23 cellular contexts compared by ENCODE assay signal in the genomic region with DNA sequence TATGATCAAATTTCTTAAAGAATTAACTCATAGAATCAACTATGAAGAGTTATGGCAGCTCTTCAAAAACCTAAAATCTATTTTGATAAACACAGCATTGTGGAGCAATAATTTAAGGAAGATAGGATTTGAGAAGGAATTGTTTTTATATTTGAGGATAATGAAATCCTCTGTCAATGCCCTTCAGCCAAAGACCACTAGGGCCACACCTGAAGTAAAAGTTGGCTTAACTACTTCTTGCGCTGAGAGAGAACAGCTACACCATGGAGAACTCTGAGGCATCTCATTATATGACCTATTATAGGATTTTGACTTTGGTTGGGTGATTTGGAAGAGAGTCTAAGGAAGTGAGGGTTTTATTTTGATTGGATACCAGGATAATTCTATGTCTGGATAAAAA.
DNase-seq lines count a peak whose midpoint lies in the region; ATAC-seq and TF ChIP-seq lines count a peak whose summit lies in the region.
"Had no signal": no experiment of that assay in that cellular context is flagged by ENCODE, and none has a peak within 500 bp of the region (broad histone marks: within the 10 kb centered on the region; RNA-seq: fewer than 3 reads in every experiment).

No MANE protein-coding gene starts in this region.

- DNase-seq in GM23338 (ENCODE audit: low spot score) (peak; percentile 26), WTC11 (ENCODE audit: low spot score) (no peak), endodermal cell (no peak), coronary artery (ENCODE audit: low spot score) (no peak), GF-D8 (lab: John Stamatoyannopoulos, UW) (no peak), D341Med (ENCODE audit: low spot score) (no peak)
- DNase-seq: AML-193; Caco-2; Calu3; CD4-positive, alpha-beta T cell; CD8-positive, alpha-beta T cell; DMS 273 treated with DMSO at 0.1 percent for 48 hours; DMS153; DMS53; DMS79; DND-41; EL; GDM1 had no signal

- no peaks in the 10 kb centered on the region for H3K9me2 ChIP-seq in GM23338 (ENCODE audit: insufficient read depth)

- no peaks in the 10 kb centered on the region; the same call in 1 of the 2 replicates for H3K4me1 ChIP-seq in GM23338 (ENCODE audit: insufficient read depth)
- H3K4me1 ChIP-seq in endodermal cell (ENCODE audit: control insufficient read depth, insufficient read depth, low read length), result no peaks in the 10 kb centered on the region
- H3K4me1 ChIP-seq: A549; BLaER1 treated with 17β-estradiol and CSF1 and Interleukin-3, amounts not matched to agents 10 nM and 100 nM; Caco-2 had no signal

- no peaks in the 10 kb centered on the region for H3K9me3 Mint-ChIP-seq in GM23338
- no peaks in the 10 kb centered on the region for H3K9me3 Mint-ChIP-seq in WTC11
- no peaks in the 10 kb centered on the region for H3K9me3 Mint-ChIP-seq in endodermal cell
- H3K9me3 Mint-ChIP-seq: CD4-positive, alpha-beta T cell; CD8-positive, alpha-beta T cell had no signal

- no peaks in the 10 kb centered on the region for H3K9me3 ChIP-seq in endodermal cell (ENCODE audit: control insufficient read depth, low read length)
- H3K9me3 ChIP-seq: A549; BLaER1 treated with 17β-estradiol and CSF1 and Interleukin-3, amounts not matched to agents 10 nM and 100 nM; Caco-2 had no signal

- H3K27ac Mint-ChIP-seq in GM23338 (no peak overlapping the region), WTC11 (no peak overlapping the region), endodermal cell (no peak overlapping the region)
- H3K27ac Mint-ChIP-seq: B cell; CD4-positive, alpha-beta T cell; CD8-positive, alpha-beta T cell had no signal

- H3K4me3 Mint-ChIP-seq in GM23338 (no peak overlapping the region), WTC11 (no peak overlapping the region), endodermal cell (no peak overlapping the region)
- H3K4me3 Mint-ChIP-seq: B cell; CD4-positive, alpha-beta T cell; CD8-positive, alpha-beta T cell had no signal

- POLR2A ChIA-PET in WTC11 (lab: Charles Lee), result no interaction called here

- 94% methylated on average over 1 of the region's 1 CpG; no CpG with 5 or more reads in 1 of the 2 experiments for WGBS in endodermal cell (ENCODE audit: insufficient coverage in 1 of 2, insufficient read length in 1 of 2), 2 experiments

- H3K9ac ChIP-seq in endodermal cell (ENCODE audit: extremely low read depth, low read length, poor library complexity, severe bottlenecking), result no peak overlapping the region
- H3K9ac ChIP-seq: BLaER1 treated with 17β-estradiol and CSF1 and Interleukin-3, amounts not matched to agents 10 nM and 100 nM had no signal

- H3K36me3 ChIP-seq in GM23338 (ENCODE audit: insufficient read depth) (no peaks in the 10 kb centered on the region), endodermal cell (ENCODE audit: control insufficient read depth, insufficient read depth, low read length) (no peaks in the 10 kb centered on the region)
- H3K36me3 ChIP-seq: BLaER1 treated with 17β-estradiol and CSF1 and Interleukin-3, amounts not matched to agents 10 nM and 100 nM had no signal

- H2AFZ ChIP-seq in GM23338, result no peak overlapping the region

- no peaks in the 10 kb centered on the region for H3F3A ChIP-seq in GM23338 (replicated peaks; ENCODE audit: low read depth)

- no peaks in the 10 kb centered on the region for H4K20me1 ChIP-seq in GM23338 (replicated peaks; ENCODE audit: insufficient read depth)
- H4K20me1 ChIP-seq: BLaER1 treated with 17β-estradiol and CSF1 and Interleukin-3, amounts not matched to agents 10 nM and 100 nM had no signal

- H3K27ac ChIP-seq in GM23338 (ENCODE audit: low read depth) (no peak overlapping the region), endodermal cell (ENCODE audit: low read depth, low read length) (no peak overlapping the region), coronary artery (no peak overlapping the region)
- H3K27ac ChIP-seq: 22Rv1; A549; BLaER1 treated with 17β-estradiol and CSF1 and Interleukin-3, amounts not matched to agents 10 nM and 100 nM; C4-2B had no signal

- no peaks in the 10 kb centered on the region for H3K79me2 ChIP-seq in GM23338 (replicated peaks; ENCODE audit: insufficient read depth)

- no peak overlapping the region for H3K4me2 ChIP-seq in GM23338
- H3K4me2 ChIP-seq: A549; BLaER1 treated with 17β-estradiol and CSF1 and Interleukin-3, amounts not matched to agents 10 nM and 100 nM had no signal

- CTCF ChIA-PET in WTC11 (lab: Charles Lee), result interaction anchor here (0.7 to 1.0 kb wide), 2 partner anchors 54 to 238 kb away, joined by 3 read pairs; a partner anchor contains a TSS

- ATAC-seq in GM23338 (peak; percentile 43; the same call in 2 of the 3 replicates), WTC11 (peak; percentile 55)
- ATAC-seq: A549; CD8-positive, alpha-beta T cell had no signal

- H3K36me3 Mint-ChIP-seq in GM23338 (ENCODE audit: low read depth), result no peaks in the 10 kb centered on the region
- H3K36me3 Mint-ChIP-seq in WTC11, result no peaks in the 10 kb centered on the region
- no peaks in the 10 kb centered on the region for H3K36me3 Mint-ChIP-seq in endodermal cell (ENCODE audit: low read depth)
- H3K36me3 Mint-ChIP-seq: CD8-positive, alpha-beta T cell had no signal

- H3K4me1 Mint-ChIP-seq in GM23338 (peaks cover 17% of the 10 kb centered on the region), WTC11 (peaks cover 19% of the 10 kb centered on the region), endodermal cell (no peaks in the 10 kb centered on the region)
- H3K4me1 Mint-ChIP-seq: B cell had no signal

- no peaks in the 10 kb centered on the region for H3K27me3 ChIP-seq in GM23338 (ENCODE audit: insufficient read depth)
- no peaks in the 10 kb centered on the region for H3K27me3 ChIP-seq in endodermal cell (ENCODE audit: control insufficient read depth, insufficient read depth, low read length, poor library complexity, severe bottlenecking)
- H3K27me3 ChIP-seq: BLaER1 treated with 17β-estradiol and CSF1 and Interleukin-3, amounts not matched to agents 10 nM and 100 nM had no signal

- TF ChIP-seq CTCF in GM23338 (conservative IDR thresholded peaks at IDR 0.05; ENCODE audit: low read depth in 2 of 2), result peak in 1 of 2 experiments; percentile 15; a peak in 1 of 4 replicates
- TF ChIP-seq CTCF in WTC11 (IDR thresholded peaks at IDR 0.05), result no peak
- TF ChIP-seq CTCF in endodermal cell (conservative IDR thresholded peaks at IDR 0.05), result peak; percentile 61
- no peak for TF ChIP-seq CTCF in coronary artery (IDR thresholded peaks at IDR 0.05)

- H3K4me3 ChIP-seq in GM23338 (no peak overlapping the region), endodermal cell (ENCODE audit: low read length) (no peak overlapping the region), coronary artery (no peak overlapping the region)
- H3K4me3 ChIP-seq: A549; BLaER1 treated with 17β-estradiol and CSF1 and Interleukin-3, amounts not matched to agents 10 nM and 100 nM had no signal

- H3K27me3 Mint-ChIP-seq in GM23338 (ENCODE audit: insufficient read depth, low read depth, poor library complexity) (no peaks in the 10 kb centered on the region), WTC11 (ENCODE audit: low read depth) (no peaks in the 10 kb centered on the region), endodermal cell (ENCODE audit: insufficient read depth) (no peaks in the 10 kb centered on the region)
- H3K27me3 Mint-ChIP-seq: B cell; CD4-positive, alpha-beta T cell had no signal

TF ChIP-seq in GM23338, 12 proteins besides CTCF, POLR2A, EP300 and RAD21 (continues in another document):
- TF ChIP-seq ZNF114 (CRISPR knock-in tag; IDR thresholded peaks at IDR 0.05) (no peak), CREB1 (CRISPR knock-in tag; IDR thresholded peaks at IDR 0.05; ENCODE audit: low read depth) (no peak)

TF ChIP-seq in WTC11, 78 proteins besides CTCF, POLR2A, EP300 and RAD21 (continues in another document):
- no peak for TF ChIP-seq CREM (CRISPR knock-in tag; IDR thresholded peaks at IDR 0.05)
- no peak for TF ChIP-seq ZNF317 (CRISPR knock-in tag; IDR thresholded peaks at IDR 0.05; ENCODE audit: borderline replicate concordance, low read depth)
- TF ChIP-seq, protein P1, sequence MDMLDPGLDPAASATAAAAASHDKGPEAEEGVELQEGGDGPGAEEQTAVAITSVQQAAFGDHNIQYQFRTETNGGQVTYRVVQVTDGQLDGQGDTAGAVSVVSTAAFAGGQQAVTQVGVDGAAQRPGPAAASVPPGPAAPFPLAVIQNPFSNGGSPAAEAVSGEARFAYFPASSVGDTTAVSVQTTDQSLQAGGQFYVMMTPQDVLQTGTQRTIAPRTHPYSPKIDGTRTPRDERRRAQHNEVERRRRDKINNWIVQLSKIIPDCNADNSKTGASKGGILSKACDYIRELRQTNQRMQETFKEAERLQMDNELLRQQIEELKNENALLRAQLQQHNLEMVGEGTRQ (CRISPR knock-in tag; IDR thresholded peaks at IDR 0.05), result no peak
- no peak for TF ChIP-seq KAT7 (CRISPR knock-in tag; IDR thresholded peaks at IDR 0.05; ENCODE audit: borderline replicate concordance)
- TF ChIP-seq, protein P2, sequence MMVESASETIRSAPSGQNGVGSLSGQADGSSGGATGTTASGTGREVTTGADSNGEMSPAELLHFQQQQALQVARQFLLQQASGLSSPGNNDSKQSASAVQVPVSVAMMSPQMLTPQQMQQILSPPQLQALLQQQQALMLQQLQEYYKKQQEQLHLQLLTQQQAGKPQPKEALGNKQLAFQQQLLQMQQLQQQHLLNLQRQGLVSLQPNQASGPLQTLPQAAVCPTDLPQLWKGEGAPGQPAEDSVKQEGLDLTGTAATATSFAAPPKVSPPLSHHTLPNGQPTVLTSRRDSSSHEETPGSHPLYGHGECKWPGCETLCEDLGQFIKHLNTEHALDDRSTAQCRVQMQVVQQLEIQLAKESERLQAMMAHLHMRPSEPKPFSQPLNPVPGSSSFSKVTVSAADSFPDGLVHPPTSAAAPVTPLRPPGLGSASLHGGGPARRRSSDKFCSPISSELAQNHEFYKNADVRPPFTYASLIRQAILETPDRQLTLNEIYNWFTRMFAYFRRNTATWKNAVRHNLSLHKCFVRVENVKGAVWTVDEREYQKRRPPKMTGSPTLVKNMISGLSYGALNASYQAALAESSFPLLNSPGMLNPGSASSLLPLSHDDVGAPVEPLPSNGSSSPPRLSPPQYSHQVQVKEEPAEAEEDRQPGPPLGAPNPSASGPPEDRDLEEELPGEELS (CRISPR knock-in tag; IDR thresholded peaks at IDR 0.05), result no peak
- no peak for TF ChIP-seq ZNF138 (CRISPR knock-in tag; conservative IDR thresholded peaks at IDR 0.05)
